ENCODE assay signal across 1 cellular context in the genomic region with DNA sequence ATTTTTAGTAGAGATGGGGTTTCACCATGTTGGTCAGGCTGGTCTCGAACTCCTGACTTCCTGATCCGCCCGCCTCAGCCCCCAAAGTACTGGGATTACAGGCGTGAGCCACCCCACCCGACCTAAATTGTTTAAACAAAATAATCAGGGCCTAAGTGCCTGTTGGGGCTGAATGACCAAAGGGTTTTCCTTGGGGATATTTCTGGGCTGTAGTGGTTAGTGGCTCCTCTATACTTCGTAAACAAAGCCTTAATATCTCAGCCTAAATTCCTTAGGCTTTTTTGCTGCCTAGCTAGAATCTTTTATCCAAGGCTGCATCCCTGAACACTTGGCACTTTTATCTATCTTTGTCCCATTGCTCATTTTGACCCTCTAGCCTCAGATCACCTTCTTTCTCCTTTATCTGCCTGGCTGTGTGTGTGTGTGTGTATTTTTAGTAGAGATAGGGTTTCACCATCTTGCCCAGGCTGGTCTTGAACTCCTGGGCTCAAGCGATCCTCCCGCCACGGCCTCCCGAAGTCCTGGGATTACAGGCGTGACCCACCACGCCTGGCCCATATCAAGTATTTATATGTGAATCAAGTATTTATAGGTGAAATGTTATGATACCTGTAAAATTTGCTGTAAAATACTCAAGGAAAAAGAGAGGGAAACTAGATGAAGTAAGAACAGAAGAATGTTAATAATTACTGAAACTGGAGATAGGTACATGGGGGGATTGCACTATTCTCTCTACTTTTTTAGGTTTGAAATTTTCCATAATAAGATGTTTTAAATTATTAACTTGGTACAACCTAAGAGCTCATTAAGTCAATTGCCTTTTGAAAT.
TF ChIP-seq lines count a peak whose summit lies in the region.

No MANE protein-coding gene starts in this region.

TF ChIP-seq in HepG2, 621 proteins besides CTCF, POLR2A, EP300 and RAD21 (continued from another document):
- TF ChIP-seq, protein P1, sequence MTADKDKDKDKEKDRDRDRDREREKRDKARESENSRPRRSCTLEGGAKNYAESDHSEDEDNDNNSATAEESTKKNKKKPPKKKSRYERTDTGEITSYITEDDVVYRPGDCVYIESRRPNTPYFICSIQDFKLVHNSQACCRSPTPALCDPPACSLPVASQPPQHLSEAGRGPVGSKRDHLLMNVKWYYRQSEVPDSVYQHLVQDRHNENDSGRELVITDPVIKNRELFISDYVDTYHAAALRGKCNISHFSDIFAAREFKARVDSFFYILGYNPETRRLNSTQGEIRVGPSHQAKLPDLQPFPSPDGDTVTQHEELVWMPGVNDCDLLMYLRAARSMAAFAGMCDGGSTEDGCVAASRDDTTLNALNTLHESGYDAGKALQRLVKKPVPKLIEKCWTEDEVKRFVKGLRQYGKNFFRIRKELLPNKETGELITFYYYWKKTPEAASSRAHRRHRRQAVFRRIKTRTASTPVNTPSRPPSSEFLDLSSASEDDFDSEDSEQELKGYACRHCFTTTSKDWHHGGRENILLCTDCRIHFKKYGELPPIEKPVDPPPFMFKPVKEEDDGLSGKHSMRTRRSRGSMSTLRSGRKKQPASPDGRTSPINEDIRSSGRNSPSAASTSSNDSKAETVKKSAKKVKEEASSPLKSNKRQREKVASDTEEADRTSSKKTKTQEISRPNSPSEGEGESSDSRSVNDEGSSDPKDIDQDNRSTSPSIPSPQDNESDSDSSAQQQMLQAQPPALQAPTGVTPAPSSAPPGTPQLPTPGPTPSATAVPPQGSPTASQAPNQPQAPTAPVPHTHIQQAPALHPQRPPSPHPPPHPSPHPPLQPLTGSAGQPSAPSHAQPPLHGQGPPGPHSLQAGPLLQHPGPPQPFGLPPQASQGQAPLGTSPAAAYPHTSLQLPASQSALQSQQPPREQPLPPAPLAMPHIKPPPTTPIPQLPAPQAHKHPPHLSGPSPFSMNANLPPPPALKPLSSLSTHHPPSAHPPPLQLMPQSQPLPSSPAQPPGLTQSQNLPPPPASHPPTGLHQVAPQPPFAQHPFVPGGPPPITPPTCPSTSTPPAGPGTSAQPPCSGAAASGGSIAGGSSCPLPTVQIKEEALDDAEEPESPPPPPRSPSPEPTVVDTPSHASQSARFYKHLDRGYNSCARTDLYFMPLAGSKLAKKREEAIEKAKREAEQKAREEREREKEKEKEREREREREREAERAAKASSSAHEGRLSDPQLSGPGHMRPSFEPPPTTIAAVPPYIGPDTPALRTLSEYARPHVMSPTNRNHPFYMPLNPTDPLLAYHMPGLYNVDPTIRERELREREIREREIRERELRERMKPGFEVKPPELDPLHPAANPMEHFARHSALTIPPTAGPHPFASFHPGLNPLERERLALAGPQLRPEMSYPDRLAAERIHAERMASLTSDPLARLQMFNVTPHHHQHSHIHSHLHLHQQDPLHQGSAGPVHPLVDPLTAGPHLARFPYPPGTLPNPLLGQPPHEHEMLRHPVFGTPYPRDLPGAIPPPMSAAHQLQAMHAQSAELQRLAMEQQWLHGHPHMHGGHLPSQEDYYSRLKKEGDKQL (CRISPR knock-in tag; IDR thresholded peaks at IDR 0.05; ENCODE audit: low read depth), result no peak
- TF ChIP-seq, protein P2, sequence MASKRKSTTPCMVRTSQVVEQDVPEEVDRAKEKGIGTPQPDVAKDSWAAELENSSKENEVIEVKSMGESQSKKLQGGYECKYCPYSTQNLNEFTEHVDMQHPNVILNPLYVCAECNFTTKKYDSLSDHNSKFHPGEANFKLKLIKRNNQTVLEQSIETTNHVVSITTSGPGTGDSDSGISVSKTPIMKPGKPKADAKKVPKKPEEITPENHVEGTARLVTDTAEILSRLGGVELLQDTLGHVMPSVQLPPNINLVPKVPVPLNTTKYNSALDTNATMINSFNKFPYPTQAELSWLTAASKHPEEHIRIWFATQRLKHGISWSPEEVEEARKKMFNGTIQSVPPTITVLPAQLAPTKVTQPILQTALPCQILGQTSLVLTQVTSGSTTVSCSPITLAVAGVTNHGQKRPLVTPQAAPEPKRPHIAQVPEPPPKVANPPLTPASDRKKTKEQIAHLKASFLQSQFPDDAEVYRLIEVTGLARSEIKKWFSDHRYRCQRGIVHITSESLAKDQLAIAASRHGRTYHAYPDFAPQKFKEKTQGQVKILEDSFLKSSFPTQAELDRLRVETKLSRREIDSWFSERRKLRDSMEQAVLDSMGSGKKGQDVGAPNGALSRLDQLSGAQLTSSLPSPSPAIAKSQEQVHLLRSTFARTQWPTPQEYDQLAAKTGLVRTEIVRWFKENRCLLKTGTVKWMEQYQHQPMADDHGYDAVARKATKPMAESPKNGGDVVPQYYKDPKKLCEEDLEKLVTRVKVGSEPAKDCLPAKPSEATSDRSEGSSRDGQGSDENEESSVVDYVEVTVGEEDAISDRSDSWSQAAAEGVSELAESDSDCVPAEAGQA (IDR thresholded peaks at IDR 0.05; ENCODE audit: low read depth), result no peak
- TF ChIP-seq, protein P2 (CRISPR knock-in tag; IDR thresholded peaks at IDR 0.05; ENCODE audit: borderline replicate concordance), result no peak
- TF ChIP-seq SRSF9 (IDR thresholded peaks at IDR 0.05; ENCODE audit: borderline replicate concordance, insufficient read depth, low read depth, low read length, poor library complexity, severe bottlenecking) (no peak), ZNF337 (CRISPR knock-in tag; IDR thresholded peaks at IDR 0.05; ENCODE audit: borderline replicate concordance, low read depth) (no peak), ZNF558 (CRISPR knock-in tag; IDR thresholded peaks at IDR 0.05; ENCODE audit: borderline replicate concordance) (no peak), IKZF1 (IDR thresholded peaks at IDR 0.05) (no peak), HNF4G (IDR thresholded peaks at IDR 0.05; ENCODE audit: borderline replicate concordance, low read depth, low read length) (no peak), HNF4G (CRISPR knock-in tag; IDR thresholded peaks at IDR 0.05; ENCODE audit: borderline replicate concordance, low read depth) (no peak), ZNF782 (CRISPR knock-in tag; IDR thresholded peaks at IDR 0.05; ENCODE audit: borderline replicate concordance) (no peak), BRD4 (CRISPR knock-in tag; IDR thresholded peaks at IDR 0.05) (no peak), ATF7 (IDR thresholded peaks at IDR 0.05) (no peak), ATF7 (CRISPR knock-in tag; IDR thresholded peaks at IDR 0.05) (no peak), CHD2 (IDR thresholded peaks at IDR 0.05; ENCODE audit: low read depth, low read length) (no peak), HMGA1 (CRISPR knock-in tag; conservative IDR thresholded peaks at IDR 0.05) (no peak), KMT2A (CRISPR knock-in tag; IDR thresholded peaks at IDR 0.05) (no peak), AKAP8 (CRISPR knock-in tag; IDR thresholded peaks at IDR 0.05) (no peak), ZNF788 (CRISPR knock-in tag; IDR thresholded peaks at IDR 0.05; ENCODE audit: borderline replicate concordance) (no peak), ZNF660 (CRISPR knock-in tag; IDR thresholded peaks at IDR 0.05; ENCODE audit: borderline replicate concordance, low read depth) (no peak), SP140L (CRISPR knock-in tag; IDR thresholded peaks at IDR 0.05; ENCODE audit: borderline replicate concordance) (no peak), ZNF772 (CRISPR knock-in tag; IDR thresholded peaks at IDR 0.05) (no peak), KAT7 (CRISPR knock-in tag; IDR thresholded peaks at IDR 0.05; ENCODE audit: borderline replicate concordance) (0 out of 2 replicates have a peak, but pooled peaks have one; percentile 26), MAFK (conservative IDR thresholded peaks at IDR 0.05 in 1 of 2, IDR thresholded peaks at IDR 0.05 in 1 of 2; ENCODE audit: low read length in 2 of 2) (no peak), ZMYM2 (CRISPR knock-in tag; IDR thresholded peaks at IDR 0.05) (peak; percentile 71), ZBTB21 (CRISPR knock-in tag; IDR thresholded peaks at IDR 0.05) (no peak), MATR3 (CRISPR knock-in tag; IDR thresholded peaks at IDR 0.05) (no peak), TBL1XR1 (IDR thresholded peaks at IDR 0.05; ENCODE audit: borderline replicate concordance, low read length, partially characterized antibody) (no peak), FOXA3 (CRISPR knock-in tag; IDR thresholded peaks at IDR 0.05) (no peak), ATAD3A (CRISPR knock-in tag; IDR thresholded peaks at IDR 0.05) (no peak), TBX3 (IDR thresholded peaks at IDR 0.05; ENCODE audit: borderline replicate concordance) (no peak), PCBP2 (optimal IDR thresholded peaks at IDR 0.05; ENCODE audit: low read depth, low read length, poor library complexity, severe bottlenecking) (no peak), GABPB1 (CRISPR knock-in tag; IDR thresholded peaks at IDR 0.05) (no peak), ZNF773 (CRISPR knock-in tag; IDR thresholded peaks at IDR 0.05; ENCODE audit: borderline replicate concordance) (no peak), SNAI1 (CRISPR knock-in tag; IDR thresholded peaks at IDR 0.05; ENCODE audit: borderline replicate concordance) (no peak), ZNF12 (CRISPR knock-in tag; IDR thresholded peaks at IDR 0.05) (no peak)
- TF ChIP-seq, protein P3, sequence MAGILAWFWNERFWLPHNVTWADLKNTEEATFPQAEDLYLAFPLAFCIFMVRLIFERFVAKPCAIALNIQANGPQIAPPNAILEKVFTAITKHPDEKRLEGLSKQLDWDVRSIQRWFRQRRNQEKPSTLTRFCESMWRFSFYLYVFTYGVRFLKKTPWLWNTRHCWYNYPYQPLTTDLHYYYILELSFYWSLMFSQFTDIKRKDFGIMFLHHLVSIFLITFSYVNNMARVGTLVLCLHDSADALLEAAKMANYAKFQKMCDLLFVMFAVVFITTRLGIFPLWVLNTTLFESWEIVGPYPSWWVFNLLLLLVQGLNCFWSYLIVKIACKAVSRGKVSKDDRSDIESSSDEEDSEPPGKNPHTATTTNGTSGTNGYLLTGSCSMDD (CRISPR knock-in tag; IDR thresholded peaks at IDR 0.05), result no peak
- TF ChIP-seq, protein P4, sequence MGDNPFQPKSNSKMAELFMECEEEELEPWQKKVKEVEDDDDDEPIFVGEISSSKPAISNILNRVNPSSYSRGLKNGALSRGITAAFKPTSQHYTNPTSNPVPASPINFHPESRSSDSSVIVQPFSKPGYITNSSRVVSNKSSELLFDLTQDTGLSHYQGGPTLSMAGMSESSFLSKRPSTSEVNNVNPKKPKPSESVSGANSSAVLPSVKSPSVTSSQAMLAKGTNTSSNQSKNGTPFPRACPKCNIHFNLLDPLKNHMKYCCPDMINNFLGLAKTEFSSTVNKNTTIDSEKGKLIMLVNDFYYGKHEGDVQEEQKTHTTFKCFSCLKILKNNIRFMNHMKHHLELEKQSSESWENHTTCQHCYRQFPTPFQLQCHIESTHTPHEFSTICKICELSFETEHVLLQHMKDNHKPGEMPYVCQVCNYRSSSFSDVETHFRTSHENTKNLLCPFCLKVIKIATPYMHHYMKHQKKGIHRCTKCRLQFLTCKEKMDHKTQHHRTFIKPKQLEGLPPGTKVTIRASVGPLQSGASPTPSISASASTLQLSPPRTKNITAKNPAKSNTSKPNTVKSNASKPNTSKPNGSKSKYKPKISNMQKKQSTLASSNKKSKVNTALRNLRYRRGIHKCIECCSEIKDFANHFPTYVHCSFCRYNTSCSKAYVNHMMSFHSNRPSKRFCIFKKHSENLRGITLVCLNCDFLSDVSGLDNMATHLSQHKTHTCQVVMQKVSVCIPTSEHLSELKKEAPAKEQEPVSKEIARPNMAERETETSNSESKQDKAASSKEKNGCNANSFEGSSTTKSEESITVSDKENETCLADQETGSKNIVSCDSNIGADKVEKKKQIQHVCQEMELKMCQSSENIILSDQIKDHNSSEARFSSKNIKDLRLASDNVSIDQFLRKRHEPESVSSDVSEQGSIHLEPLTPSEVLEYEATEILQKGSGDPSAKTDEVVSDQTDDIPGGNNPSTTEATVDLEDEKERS (CRISPR knock-in tag; IDR thresholded peaks at IDR 0.05), result 0 out of 2 replicates have a peak, but pooled peaks have one; percentile 34
- TF ChIP-seq, protein P5, sequence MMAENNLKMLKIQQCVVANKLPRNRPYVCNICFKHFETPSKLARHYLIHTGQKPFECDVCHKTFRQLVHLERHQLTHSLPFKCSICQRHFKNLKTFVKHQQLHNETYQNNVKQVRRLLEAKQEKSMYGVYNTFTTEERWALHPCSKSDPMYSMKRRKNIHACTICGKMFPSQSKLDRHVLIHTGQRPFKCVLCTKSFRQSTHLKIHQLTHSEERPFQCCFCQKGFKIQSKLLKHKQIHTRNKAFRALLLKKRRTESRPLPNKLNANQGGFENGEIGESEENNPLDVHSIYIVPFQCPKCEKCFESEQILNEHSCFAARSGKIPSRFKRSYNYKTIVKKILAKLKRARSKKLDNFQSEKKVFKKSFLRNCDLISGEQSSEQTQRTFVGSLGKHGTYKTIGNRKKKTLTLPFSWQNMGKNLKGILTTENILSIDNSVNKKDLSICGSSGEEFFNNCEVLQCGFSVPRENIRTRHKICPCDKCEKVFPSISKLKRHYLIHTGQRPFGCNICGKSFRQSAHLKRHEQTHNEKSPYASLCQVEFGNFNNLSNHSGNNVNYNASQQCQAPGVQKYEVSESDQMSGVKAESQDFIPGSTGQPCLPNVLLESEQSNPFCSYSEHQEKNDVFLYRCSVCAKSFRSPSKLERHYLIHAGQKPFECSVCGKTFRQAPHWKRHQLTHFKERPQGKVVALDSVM (CRISPR knock-in tag; IDR thresholded peaks at IDR 0.05), result peak; percentile 92
